23 cellular contexts compared by ENCODE assay signal in genomic region chr4:70449220-70449619, GRCh38. TPM values are rescaled to one million over a fixed set of nuclear protein-coding genes. Genes with fewer than 3 reads are reported as not detected.
DNase-seq lines count a peak whose midpoint lies in the region; ATAC-seq, FAIRE-seq and TF ChIP-seq lines count a peak whose summit lies in the region.
"Had no signal": no experiment of that assay in that cellular context is flagged by ENCODE, and none has a peak within 500 bp of the region (broad histone marks: within the 10 kb centered on the region; RNA-seq: fewer than 3 reads in every experiment).

No MANE protein-coding gene starts in this region.

- H3K9me3 Mint-ChIP-seq in activated CD4-positive, alpha-beta memory T cell treated with anti-CD3 and anti-CD28 coated beads, Interleukin-2, amount 10 ng/mL, durations not matched to agents 7 days and 5 days: no peaks in the 10 kb centered on the region

- H3K36me3 Mint-ChIP-seq in activated CD4-positive, alpha-beta memory T cell treated with anti-CD3 and anti-CD28 coated beads, Interleukin-2, amount 10 ng/mL, durations not matched to agents 7 days and 5 days (ENCODE audit: low read depth): no peaks in the 10 kb centered on the region
- H3K36me3 Mint-ChIP-seq: natural killer cell had no signal

- FAIRE-seq in GM12892 (lab: Jason Lieb, UNC): peak; percentile 14

- no peak for TF ChIP-seq POLR2A in GM12892 (IDR thresholded peaks at IDR 0.05; ENCODE audit: low read depth, low read length)

- H3K4me1 Mint-ChIP-seq in activated CD4-positive, alpha-beta memory T cell treated with anti-CD3 and anti-CD28 coated beads, Interleukin-2, amount 10 ng/mL, durations not matched to agents 7 days and 5 days: no peaks in the 10 kb centered on the region
- H3K4me1 Mint-ChIP-seq: natural killer cell had no signal

- no peaks in the 10 kb centered on the region for H3K27me3 Mint-ChIP-seq in activated CD4-positive, alpha-beta memory T cell treated with anti-CD3 and anti-CD28 coated beads, Interleukin-2, amount 10 ng/mL, durations not matched to agents 7 days and 5 days

- DNase-seq in GM12892 (ENCODE audit: insufficient read length) (no peak), NCI-H1105 (lab: John Stamatoyannopoulos, UW) (no peak), epidermal melanocyte (ENCODE audit: insufficient read length, low spot score) (no peak), GOT3 (lab: John Stamatoyannopoulos, UW) (no peak)
- no peak for DNase-seq in activated CD4-positive, alpha-beta memory T cell treated with anti-CD3 and anti-CD28 coated beads, Interleukin-2, amount 10 ng/mL, durations not matched to agents 7 days and 5 days
- DNase-seq: activated CD4-positive, alpha-beta T cell treated with anti-CD3 and anti-CD28 coated beads for 4 hours; activated gamma-delta T cell; adrenal gland; dermis blood vessel endothelial cell; DMS153; foreskin keratinocyte; kidney glomerular epithelial cell; mesendoderm; natural killer cell; NCI-H187 treated with DMSO at 0.1 percent for 48 hours; NCI-H446; NK-92 treated with Interleukin-12 subunit alpha and Interleukin-12 subunit beta, amount 100 ng/mL, for 24 hours; stimulated activated CD4-positive, alpha-beta T cell treated with anti-CD3 and anti-CD28 coated beads, Interleukin-1b, Interleukin-23, amount 100 ng/mL, for 48 hours; stimulated activated naive CD8-positive, alpha-beta T cell treated with anti-CD3 and anti-CD28 coated beads, Interleukin-15, Interleukin-2, amounts not matched to agents 100 U/mL and 50 U/mL, for 24 hours; trophoblast cell had no signal

- peak; percentile 75 for ATAC-seq in GM19035 (IDR thresholded peaks at IDR 0.05; ENCODE audit: unreplicated experiment)
- ATAC-seq in GM21825 (IDR thresholded peaks at IDR 0.05; ENCODE audit: unreplicated experiment): peak; percentile 81
- ATAC-seq in HG03103 (IDR thresholded peaks at IDR 0.05; ENCODE audit: low read depth, unreplicated experiment): peak; percentile 60
- ATAC-seq: foreskin keratinocyte; natural killer cell; stimulated activated naive CD8-positive, alpha-beta T cell treated with anti-CD3 and anti-CD28 coated beads, Interleukin-15, Interleukin-2, amounts not matched to agents 100 U/mL and 50 U/mL, for 24 hours had no signal

- H3K27ac Mint-ChIP-seq in activated CD4-positive, alpha-beta memory T cell treated with anti-CD3 and anti-CD28 coated beads, Interleukin-2, amount 10 ng/mL, durations not matched to agents 7 days and 5 days: no peak overlapping the region
- H3K27ac Mint-ChIP-seq: natural killer cell had no signal

- POLR2A ChIA-PET in activated CD4-positive, alpha-beta memory T cell treated with anti-CD3 and anti-CD28 coated beads, Interleukin-2, amount 10 ng/mL, durations not matched to agents 7 days and 5 days (lab: Charles Lee): no interaction called here

- CTCF ChIA-PET in activated CD4-positive, alpha-beta memory T cell treated with anti-CD3 and anti-CD28 coated beads, Interleukin-2, amount 10 ng/mL, durations not matched to agents 7 days and 5 days (lab: Charles Lee): no interaction called here

- H3K4me3 Mint-ChIP-seq in activated CD4-positive, alpha-beta memory T cell treated with anti-CD3 and anti-CD28 coated beads, Interleukin-2, amount 10 ng/mL, durations not matched to agents 7 days and 5 days: no peak overlapping the region
- H3K4me3 Mint-ChIP-seq: natural killer cell had no signal

RNA-seq across cellular contexts. Expression of gene MUC7, which starts 22.8 kb away (rescaled TPM):
- not detected for polyA plus RNA-seq in GM12892 (2012; ENCODE audit: missing spikeins)
- not detected for total RNA-seq in activated CD4-positive, alpha-beta memory T cell treated with anti-CD3 and anti-CD28 coated beads, Interleukin-2, amount 10 ng/mL, durations not matched to agents 7 days and 5 days
- total RNA-seq: adrenal gland, dermis blood vessel endothelial cell, foreskin keratinocyte, natural killer cell had no signal
- polyA plus RNA-seq: adrenal gland, foreskin keratinocyte had no signal

RNA-seq across cellular contexts. Expression of gene OPRPN, which starts 51.5 kb away (rescaled TPM):
- not detected for polyA plus RNA-seq in GM12892 (2012; ENCODE audit: missing spikeins)
- not detected for total RNA-seq in activated CD4-positive, alpha-beta memory T cell treated with anti-CD3 and anti-CD28 coated beads, Interleukin-2, amount 10 ng/mL, durations not matched to agents 7 days and 5 days
- total RNA-seq: adrenal gland, dermis blood vessel endothelial cell, foreskin keratinocyte, natural killer cell had no signal
- polyA plus RNA-seq: adrenal gland, foreskin keratinocyte had no signal
